ENCODE assay signal across 1 cellular context in the genomic region with DNA sequence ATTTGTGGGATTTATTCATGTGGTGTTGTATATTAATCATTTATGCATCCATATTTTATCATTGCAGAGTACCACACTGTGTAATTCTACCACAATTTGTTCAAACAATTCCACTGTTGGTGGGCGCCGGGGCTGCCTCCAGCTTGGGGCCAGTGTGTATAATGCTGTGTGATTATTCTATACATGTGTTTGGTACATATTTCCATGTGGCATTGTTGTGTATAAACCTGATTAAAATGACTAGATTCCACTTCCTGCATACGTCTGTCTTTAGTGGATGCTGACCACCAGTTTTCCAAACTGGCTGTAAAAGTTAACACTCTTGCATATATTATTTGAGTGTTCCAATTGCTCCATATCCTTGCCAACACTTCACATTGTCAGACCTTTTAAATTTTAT.
TF ChIP-seq lines count a peak whose summit lies in the region.

No MANE protein-coding gene starts in this region.

TF ChIP-seq in HepG2, 621 proteins besides CTCF, POLR2A, EP300 and RAD21 (continued from another document):
- TF ChIP-seq, protein P1, sequence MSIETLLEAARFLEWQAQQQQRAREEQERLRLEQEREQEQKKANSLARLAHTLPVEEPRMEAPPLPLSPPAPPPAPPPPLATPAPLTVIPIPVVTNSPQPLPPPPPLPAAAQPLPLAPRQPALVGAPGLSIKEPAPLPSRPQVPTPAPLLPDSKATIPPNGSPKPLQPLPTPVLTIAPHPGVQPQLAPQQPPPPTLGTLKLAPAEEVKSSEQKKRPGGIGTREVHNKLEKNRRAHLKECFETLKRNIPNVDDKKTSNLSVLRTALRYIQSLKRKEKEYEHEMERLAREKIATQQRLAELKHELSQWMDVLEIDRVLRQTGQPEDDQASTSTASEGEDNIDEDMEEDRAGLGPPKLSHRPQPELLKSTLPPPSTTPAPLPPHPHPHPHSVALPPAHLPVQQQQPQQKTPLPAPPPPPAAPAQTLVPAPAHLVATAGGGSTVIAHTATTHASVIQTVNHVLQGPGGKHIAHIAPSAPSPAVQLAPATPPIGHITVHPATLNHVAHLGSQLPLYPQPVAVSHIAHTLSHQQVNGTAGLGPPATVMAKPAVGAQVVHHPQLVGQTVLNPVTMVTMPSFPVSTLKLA (IDR thresholded peaks at IDR 0.05) = peak; percentile 84
- TF ChIP-seq CSRNP1 (CRISPR knock-in tag; IDR thresholded peaks at IDR 0.05) = no peak
TF ChIP-seq in HepG2: peak in this region for 1.
